In the genomic region with DNA sequence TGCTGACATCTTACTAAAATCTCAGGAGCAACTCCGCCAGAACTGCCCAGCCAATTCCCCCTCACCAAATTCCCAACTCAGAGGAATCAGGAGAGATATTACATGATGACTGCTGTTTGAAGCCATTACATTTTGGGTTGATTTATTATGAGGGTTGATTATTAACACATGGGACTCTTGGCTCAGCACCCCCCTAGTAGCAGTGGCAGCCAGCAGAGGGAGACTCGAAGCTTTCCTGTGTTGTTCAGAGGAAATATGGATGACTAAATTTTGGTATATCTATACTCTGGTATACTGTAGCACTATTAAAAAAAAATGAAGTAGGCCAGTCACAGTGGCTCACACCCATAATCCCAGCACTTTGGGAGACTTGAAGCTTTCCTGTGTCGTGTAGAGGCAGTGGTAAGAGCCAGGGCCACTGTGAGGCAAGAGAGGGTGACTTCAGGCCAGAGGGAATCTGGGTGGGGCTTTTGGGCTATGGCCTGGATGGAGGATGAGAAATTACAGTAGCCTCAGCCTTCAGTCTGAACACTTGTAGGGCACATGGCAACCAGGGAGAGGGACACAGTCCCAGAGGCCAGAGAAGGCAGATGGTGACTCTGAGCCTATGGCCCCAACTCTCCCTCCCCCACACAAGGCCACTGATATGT, we compare ENCODE assay signal across 11 cellular contexts.
DNase-seq lines count a peak whose midpoint lies in the region; ATAC-seq, FAIRE-seq and TF ChIP-seq lines count a peak whose summit lies in the region.
"Had no signal": no experiment of that assay in that cellular context is flagged by ENCODE, and none has a peak within 500 bp of the region (broad histone marks: within the 10 kb centered on the region; RNA-seq: fewer than 3 reads in every experiment).

No MANE protein-coding gene starts in this region.

- no peak overlapping the region for H2BK120ac ChIP-seq in IMR-90 (ENCODE audit: low read depth, low read length)

- dilution Hi-C loops in IMR-90 (cut with HindIII; ENCODE audit: low sequenced_read_pairs, unreplicated experiment) = no loop called here

- DNase-seq in EL (peak; percentile 49), IMR-90 (peak; percentile 43), astrocyte (ENCODE audit: low read depth) (no peak), myocyte (ENCODE audit: low read depth) (peak; percentile 9), SJCRH30 (no peak), NCI-H1436 (lab: John Stamatoyannopoulos, UW) (no peak)
- DNase-seq in CD4-positive, alpha-beta memory T cell = no peak
- DNase-seq: activated naive CD8-positive, alpha-beta T cell treated with anti-CD3 and anti-CD28 coated beads, Interleukin-2, amount 10 ng/mL, durations not matched to agents 7 days and 5 days; head of caudate nucleus had no signal

- no peak overlapping the region for H3K23ac ChIP-seq in IMR-90 (ENCODE audit: low read depth, low read length)

- TF ChIP-seq RAD21 in IMR-90 (IDR thresholded peaks at IDR 0.05; ENCODE audit: low read length) = peak; percentile 48

- no peak overlapping the region for H2BK15ac ChIP-seq in IMR-90 (ENCODE audit: low read depth, low read length)

- intact Hi-C loops in IMR-90 (cut with micrococcal nuclease) = loop anchor here (2.0 to 5.0 kb wide), 2 partner anchors 270 to 581 kb away; no protein-coding TSS in a partner anchor
- intact Hi-C loops in CD4-positive, alpha-beta memory T cell (cut with micrococcal nuclease) = loop anchor here (10.0 kb wide), 1 partner anchor 132 kb away; the partner anchor contains the start of gene NEK6

- H4K91ac ChIP-seq in IMR-90 (ENCODE audit: insufficient read depth, low read depth, low read length) = no peak overlapping the region

- H3K27me3 ChIP-seq in IMR-90 (ENCODE audit: control insufficient read depth, insufficient read depth, low read length) (peaks cover 19% of the 10 kb centered on the region), astrocyte (ENCODE audit: insufficient read depth, low read length) (peaks cover 4% of the 10 kb centered on the region), SJCRH30 (no peaks in the 10 kb centered on the region)
- H3K27me3 ChIP-seq in CD4-positive, alpha-beta memory T cell (ENCODE audit: insufficient read depth, low read length) = no peaks in the 10 kb centered on the region

- H3K4me1 Mint-ChIP-seq in astrocyte (ENCODE audit: low read depth, unreplicated experiment) = no peaks in the 10 kb centered on the region
- peaks cover 0 to 7% (median 3%) of the 10 kb centered on the region in 4 donors for H3K4me1 Mint-ChIP-seq in CD4-positive, alpha-beta memory T cell

- CTCF ChIA-PET in IMR-90 (lab: Yijun Ruan, JAX) = interaction anchor here (1.4 kb wide), 1 partner anchor 134 kb away, joined by 3 read pairs; no protein-coding TSS in a partner anchor
- CTCF ChIA-PET in CD4-positive, alpha-beta memory T cell (lab: Charles Lee; ENCODE audit: partially characterized antibody) = no interaction called here

- H3K4ac ChIP-seq in IMR-90 (ENCODE audit: low read depth, low read length) = no peak overlapping the region

- H2AFZ ChIP-seq in IMR-90 (replicated peaks; ENCODE audit: low read length, poor library complexity) (no peak overlapping the region), astrocyte (ENCODE audit: low read depth, low read length) (no peak overlapping the region)
- H2AFZ ChIP-seq: parathyroid adenoma had no signal

- H4K20me1 ChIP-seq in IMR-90 (ENCODE audit: insufficient read depth, low read length) = no peaks in the 10 kb centered on the region
- no peaks in the 10 kb centered on the region for H4K20me1 ChIP-seq in astrocyte (ENCODE audit: insufficient read depth, low read length)

- no peak overlapping the region for H3K4me3 ChIP-seq in IMR-90 (ENCODE audit: insufficient read depth, low read depth, low read length)
- H3K4me3 ChIP-seq in astrocyte (ENCODE audit: insufficient read depth, low read depth, low read length) = no peak overlapping the region
- H3K4me3 ChIP-seq in SJCRH30 = no peak overlapping the region
- no peak overlapping the region for H3K4me3 ChIP-seq in CD4-positive, alpha-beta memory T cell (ENCODE audit: low read length in 2 of 2)

- TF ChIP-seq POLR2A in IMR-90 (IDR thresholded peaks at IDR 0.05; ENCODE audit: low read depth, low read length) = no peak

- no peak for FAIRE-seq in astrocyte (lab: Jason Lieb, UNC)
- FAIRE-seq: TTC549 had no signal

- H3K36me3 Mint-ChIP-seq in astrocyte (ENCODE audit: low read depth, unreplicated experiment) = no peaks in the 10 kb centered on the region
- no peaks in the 10 kb centered on the region for H3K36me3 Mint-ChIP-seq in CD4-positive, alpha-beta memory T cell
- H3K36me3 Mint-ChIP-seq: activated naive CD8-positive, alpha-beta T cell treated with anti-CD3 and anti-CD28 coated beads, Interleukin-2, amount 10 ng/mL, durations not matched to agents 7 days and 5 days had no signal

- H2AK5ac ChIP-seq in IMR-90 (ENCODE audit: low read depth, low read length) = no peak overlapping the region

- TF ChIP-seq CTCF in IMR-90 (conservative IDR thresholded peaks at IDR 0.05; ENCODE audit: low read depth, low read length) = peak; percentile 47
- peak; percentile 38 for TF ChIP-seq CTCF in astrocyte (IDR thresholded peaks at IDR 0.05; ENCODE audit: insufficient read depth, low read depth, low read length)

- no peaks in the 10 kb centered on the region for H3K79me2 ChIP-seq in astrocyte (ENCODE audit: insufficient read depth, low read length)
- H3K79me2 ChIP-seq: parathyroid adenoma had no signal

- H3K4me2 ChIP-seq in IMR-90 (ENCODE audit: low read depth, low read length) = no peak overlapping the region
- no peak overlapping the region for H3K4me2 ChIP-seq in astrocyte (ENCODE audit: low read length)

- H3K9me3 ChIP-seq in IMR-90 (ENCODE audit: control insufficient read depth, insufficient read depth, low read length) (peaks cover 11% of the 10 kb centered on the region), astrocyte (ENCODE audit: insufficient read depth, low read depth, low read length) (peaks cover 5% of the 10 kb centered on the region), SJCRH30 (replicated peaks) (no peaks in the 10 kb centered on the region)
- H3K9me3 ChIP-seq in CD4-positive, alpha-beta memory T cell (ENCODE audit: control insufficient read depth in 1 of 2, low read length in 2 of 2) = no peaks in the 10 kb centered on the region

- H4K8ac ChIP-seq in IMR-90 (ENCODE audit: low read depth in 2 of 2, low read length in 2 of 2) = no peak overlapping the region

- peaks cover 42% of the 10 kb centered on the region for H3K27me3 Mint-ChIP-seq in astrocyte (ENCODE audit: low read depth, unreplicated experiment)
- H3K27me3 Mint-ChIP-seq in CD4-positive, alpha-beta memory T cell = peaks cover 0 to 6% of the 10 kb centered on the region in 2 donors

- no peak overlapping the region for H3K14ac ChIP-seq in IMR-90 (replicated peaks; ENCODE audit: low read depth, low read length)

- H3K36me3 ChIP-seq in IMR-90 (ENCODE audit: control insufficient read depth, insufficient read depth, low read length) = no peaks in the 10 kb centered on the region
- no peaks in the 10 kb centered on the region for H3K36me3 ChIP-seq in astrocyte (ENCODE audit: insufficient read depth, low read length)
- H3K36me3 ChIP-seq in SJCRH30 = no peaks in the 10 kb centered on the region
- no peaks in the 10 kb centered on the region for H3K36me3 ChIP-seq in CD4-positive, alpha-beta memory T cell (ENCODE audit: insufficient read depth, low read length)

- H3K9ac ChIP-seq in IMR-90 (ENCODE audit: low read depth, low read length) (no peak overlapping the region), astrocyte (ENCODE audit: low read length) (no peak overlapping the region)
- H3K9ac ChIP-seq: parathyroid adenoma had no signal

- no peak overlapping the region for H3K56ac ChIP-seq in IMR-90 (ENCODE audit: extremely low read depth, insufficient read depth, low read length)

- peak; percentile 55 for ATAC-seq in IMR-90 (ENCODE audit: low read depth)

- H3K9me3 Mint-ChIP-seq in astrocyte (ENCODE audit: unreplicated experiment) = peaks cover 5% of the 10 kb centered on the region
- peaks cover 0 to 8% (median 1%) of the 10 kb centered on the region in 8 donors for H3K9me3 Mint-ChIP-seq in CD4-positive, alpha-beta memory T cell
- H3K9me3 Mint-ChIP-seq: activated naive CD8-positive, alpha-beta T cell treated with anti-CD3 and anti-CD28 coated beads, Interleukin-2, amount 10 ng/mL, durations not matched to agents 7 days and 5 days had no signal

- H3K79me1 ChIP-seq in IMR-90 (ENCODE audit: low read depth in 1 of 2, low read length in 2 of 2) = no peaks in the 10 kb centered on the region

- in situ Hi-C loops in IMR-90 (cut with MboI; ENCODE audit: low sequenced_read_pairs) = no loop called here

- H2BK5ac ChIP-seq in IMR-90 (ENCODE audit: low read depth, low read length, poor library complexity, severe bottlenecking) = no peak overlapping the region

- H3K4me1 ChIP-seq in IMR-90 (ENCODE audit: control insufficient read depth, insufficient read depth, low read length) = no peaks in the 10 kb centered on the region
- H3K4me1 ChIP-seq in astrocyte (ENCODE audit: insufficient read depth, low read length) = no peaks in the 10 kb centered on the region
- H3K4me1 ChIP-seq in SJCRH30 = no peaks in the 10 kb centered on the region
- peaks cover 3% of the 10 kb centered on the region for H3K4me1 ChIP-seq in CD4-positive, alpha-beta memory T cell (ENCODE audit: insufficient read depth, low read length)
- H3K4me1 ChIP-seq: parathyroid adenoma had no signal

- H2BK20ac ChIP-seq in IMR-90 (ENCODE audit: low read depth, low read length) = no peak overlapping the region

- H3K18ac ChIP-seq in IMR-90 (ENCODE audit: low read depth, low read length) = no peak overlapping the region

- no peak overlapping the region for H3K27ac Mint-ChIP-seq in astrocyte (ENCODE audit: unreplicated experiment)
- H3K27ac Mint-ChIP-seq in CD4-positive, alpha-beta memory T cell = no peak overlapping the region
- H3K27ac Mint-ChIP-seq: activated naive CD8-positive, alpha-beta T cell treated with anti-CD3 and anti-CD28 coated beads, Interleukin-2, amount 10 ng/mL, durations not matched to agents 7 days and 5 days had no signal

- H3K27ac ChIP-seq in IMR-90 (ENCODE audit: insufficient read depth, low read length) = no peak overlapping the region
- H3K27ac ChIP-seq in astrocyte (ENCODE audit: low read depth, low read length) = no peak overlapping the region
- H3K27ac ChIP-seq in SJCRH30 = no peak overlapping the region
- no peak overlapping the region for H3K27ac ChIP-seq in CD4-positive, alpha-beta memory T cell (ENCODE audit: low read depth, low read length)
- H3K27ac ChIP-seq: parathyroid adenoma had no signal

- no peak overlapping the region for H2AK9ac ChIP-seq in IMR-90 (replicated peaks; ENCODE audit: low read depth, low read length, poor library complexity)

- H3K4me3 Mint-ChIP-seq in astrocyte (ENCODE audit: unreplicated experiment) = no peak overlapping the region
- no peak overlapping the region for H3K4me3 Mint-ChIP-seq in CD4-positive, alpha-beta memory T cell
- H3K4me3 Mint-ChIP-seq: activated naive CD8-positive, alpha-beta T cell treated with anti-CD3 and anti-CD28 coated beads, Interleukin-2, amount 10 ng/mL, durations not matched to agents 7 days and 5 days had no signal

- POLR2A ChIA-PET in IMR-90 (lab: Charles Lee; ENCODE audit: unreplicated experiment) = no interaction called here
- POLR2A ChIA-PET in CD4-positive, alpha-beta memory T cell (lab: Charles Lee; ENCODE audit: partially characterized antibody) = no interaction called here

- H3K9me1 ChIP-seq in IMR-90 (ENCODE audit: insufficient read depth, low read length) = no peaks in the 10 kb centered on the region

- no peak overlapping the region for H4K5ac ChIP-seq in IMR-90 (ENCODE audit: low read depth, low read length)

- BruUV-seq in IMR-90 (replicated peaks; lab: Mats Ljungman, UMichigan) = no TSS peak

- WGBS in IMR-90 (ENCODE audit: extremely low coverage in 2 of 2, insufficient read length in 1 of 2), 2 experiments = no CpG with 5 or more reads among the region's 3 CpGs

Comparison
In these comparisons a context has a peak if more than half of its experiments do, and no peak if none do; other contexts are left out.
1. DNase-seq: peak in EL (single experiment), IMR-90 (single experiment) and myocyte (single experiment); none in astrocyte (single experiment), SJCRH30 (0 of 2), NCI-H1436 (single experiment) and CD4-positive, alpha-beta memory T cell (0 of 5).